ENCODE assay signal across 1 cellular context in genomic region chr5:2134543-2135299, GRCh38.
TF ChIP-seq lines count a peak whose summit lies in the region.

No MANE protein-coding gene starts in this region.

TF ChIP-seq in K562, 482 proteins besides CTCF, POLR2A, EP300 and RAD21 (continued from another document):
- no peak for TF ChIP-seq RHOXF2B (CRISPR knock-in tag; conservative IDR thresholded peaks at IDR 0.05)
